ENCODE assay signal across 34 cellular contexts in the genomic region with DNA sequence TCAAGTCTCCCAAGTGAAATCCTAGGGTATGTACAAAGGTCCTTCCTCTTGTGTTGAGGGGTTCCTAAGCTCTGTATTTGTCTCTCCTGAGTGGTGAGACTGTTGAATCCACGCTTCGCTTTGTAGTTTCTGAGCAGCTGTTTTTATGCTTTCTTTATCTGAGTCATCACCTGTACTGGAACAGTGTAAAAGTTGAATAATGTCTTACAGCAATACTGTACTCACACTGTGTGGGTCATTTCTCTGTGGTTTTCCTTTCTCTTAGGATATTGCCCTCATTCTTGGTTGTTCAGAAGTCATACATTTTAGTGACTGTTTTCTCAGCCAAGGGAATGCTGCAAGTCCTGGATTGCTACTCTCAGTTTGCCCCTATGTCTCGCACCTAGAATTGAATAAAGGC.
DNase-seq lines count a peak whose midpoint lies in the region; ATAC-seq, FAIRE-seq and TF ChIP-seq lines count a peak whose summit lies in the region.
"Had no signal": no experiment of that assay in that cellular context is flagged by ENCODE, and none has a peak within 500 bp of the region (broad histone marks: within the 10 kb centered on the region; RNA-seq: fewer than 3 reads in every experiment).

No MANE protein-coding gene starts in this region.

- no peak for TF ChIP-seq POLR2A in transverse colon (IDR thresholded peaks at IDR 0.05)

- H4K8ac ChIP-seq in mesendoderm (ENCODE audit: low read depth, low read length): no peak overlapping the region

- in situ Hi-C loops in transverse colon (cut with MboI; ENCODE audit: low pct_ligation_motif_present in 1 of 4, low pct_unique_long_range_greater_than_20kb in 1 of 4, low sequenced_read_pairs in 3 of 4): no loop called here

- H3K27ac ChIP-seq in PC-3 (ENCODE audit: low read length) (no peak overlapping the region), mesendoderm (ENCODE audit: low read depth, low read length) (no peak overlapping the region), transverse colon (no peak overlapping the region)
- H3K27ac ChIP-seq: A549, esophagus muscularis mucosa, SJSA1, skin epidermis, suprapubic skin, WERI-Rb-1 had no signal

- H3K4me1 ChIP-seq in PC-3 (ENCODE audit: insufficient read depth, low read length): peaks cover 9% of the 10 kb centered on the region; the same call in 1 of the 2 replicates
- no peaks in the 10 kb centered on the region for H3K4me1 ChIP-seq in mesendoderm (ENCODE audit: control insufficient read depth, low read depth, low read length)
- no peaks in the 10 kb centered on the region for H3K4me1 ChIP-seq in transverse colon
- H3K4me1 ChIP-seq: A549, esophagus muscularis mucosa, SJSA1, suprapubic skin had no signal

- no peak overlapping the region for H3K56ac ChIP-seq in mesendoderm (ENCODE audit: low read length)

- no peaks in the 10 kb centered on the region for H3K9me2 ChIP-seq in PC-3 (replicated peaks; ENCODE audit: low read length)

- H3K27me3 ChIP-seq in PC-3 (ENCODE audit: low read length): no peaks in the 10 kb centered on the region
- no peaks in the 10 kb centered on the region for H3K27me3 ChIP-seq in bronchial epithelial cell (ENCODE audit: control insufficient read depth, insufficient read depth, low read length)
- H3K27me3 ChIP-seq in mesendoderm (ENCODE audit: insufficient read depth, low read length, poor library complexity): no peaks in the 10 kb centered on the region
- H3K27me3 ChIP-seq in transverse colon: no peaks in the 10 kb centered on the region
- H3K27me3 ChIP-seq: esophagus muscularis mucosa, SJSA1, suprapubic skin had no signal

- H4K20me1 ChIP-seq in PC-3 (ENCODE audit: low read length): no peaks in the 10 kb centered on the region

- ATAC-seq in PC-3 (peak; percentile 98), HG02610 (IDR thresholded peaks at IDR 0.05; ENCODE audit: unreplicated experiment) (no peak)
- ATAC-seq: A549; activated CD8-positive, alpha-beta T cell treated with anti-CD3 and anti-CD28 coated beads, Interleukin-2, amount 10 ng/mL, durations not matched to agents 7 days and 5 days; activated naive CD4-positive, alpha-beta T cell treated with anti-CD3 and anti-CD28 coated beads, Interleukin-2, amount 50 U/mL, for 72 hours; activated T-helper 17 cell treated with anti-CD3 and anti-CD28 coated beads, Interleukin-2, amount 50 U/mL, for 72 hours; Panc1; stimulated activated naive B cell treated with anti-CD40 and anti-IgM and Interleukin-4, amounts not matched to agents 10 μg/mL and 1 μg/mL and 100 μg/mL, for 72 hours had no signal

- no TSS peak for BruUV-seq in PC-3 (replicated peaks; lab: Mats Ljungman, UMichigan)

- H3K23ac ChIP-seq in mesendoderm (ENCODE audit: low read length): no peak overlapping the region

- peak overlapping the region; percentile 71 for H3K4me2 ChIP-seq in PC-3 (ENCODE audit: low read length)
- no peak overlapping the region for H3K4me2 ChIP-seq in mesendoderm (ENCODE audit: low read length)
- H3K4me2 ChIP-seq: A549 had no signal

- no peak for FAIRE-seq in bronchial epithelial cell (lab: Jason Lieb, UNC)
- FAIRE-seq: A549, D721Med had no signal

- H3K9me3 ChIP-seq in PC-3 (ENCODE audit: low read length) (no peaks in the 10 kb centered on the region), transverse colon (no peaks in the 10 kb centered on the region)
- H3K9me3 ChIP-seq: A549, SJSA1, suprapubic skin had no signal

- CTCF ChIA-PET in PC-3 (lab: Charles Lee): no interaction called here

- no peaks in the 10 kb centered on the region for H3K79me2 ChIP-seq in PC-3 (ENCODE audit: low read length)
- H3K79me2 ChIP-seq in mesendoderm (ENCODE audit: control insufficient read depth, insufficient read depth, low read length): no peaks in the 10 kb centered on the region

- no peak overlapping the region for H3K9ac ChIP-seq in PC-3 (ENCODE audit: low read length)
- no peak overlapping the region for H3K9ac ChIP-seq in mesendoderm (ENCODE audit: low read length)

- no peak for TF ChIP-seq CTCF in PC-3 (conservative IDR thresholded peaks at IDR 0.05; ENCODE audit: low read depth, low read length)
- TF ChIP-seq CTCF in bronchial epithelial cell (IDR thresholded peaks at IDR 0.05; ENCODE audit: insufficient read depth, low read length, severe bottlenecking): no peak
- TF ChIP-seq CTCF in transverse colon (IDR thresholded peaks at IDR 0.05): no peak

- peak; percentile 76 for DNase-seq in ELR (ENCODE audit: low read depth)
- DNase-seq in PC-3: peak; percentile 41
- peak; percentile 48 for DNase-seq in bronchial epithelial cell (ENCODE audit: low read depth)
- DNase-seq in mesendoderm: peak; percentile 3
- DNase-seq in cerebellar cortex (ENCODE audit: low spot score): no peak
- DNase-seq in activated effector memory CD4-positive, alpha-beta T cell treated with Interleukin-2 at 50 U/mL for 16 hours: no peak
- no peak for DNase-seq in transverse colon
- DNase-seq: activated CD4-positive, alpha-beta T cell treated with anti-CD3 and anti-CD28 coated beads for 4 hours; activated CD8-positive, alpha-beta T cell treated with anti-CD3 and anti-CD28 coated beads, Interleukin-2, amount 10 ng/mL, durations not matched to agents 7 days and 5 days; AML-193; anterior cingulate cortex; CD4-positive, alpha-beta T cell; DND-41; foreskin melanocyte; GOT3; KBM-7; MM.1S; NCI-H1417; NCI-H2081; NCI-H524 treated with DMSO at 0.1 percent for 48 hours; stimulated activated naive B cell treated with anti-CD40 and anti-IgM and Interleukin-4, amounts not matched to agents 10 μg/mL and 1 μg/mL and 100 μg/mL, for 72 hours; T1000; WERI-Rb-1 had no signal

- no peak overlapping the region for H3K4me3 ChIP-seq in PC-3 (ENCODE audit: low read length)
- no peak overlapping the region for H3K4me3 ChIP-seq in bronchial epithelial cell (ENCODE audit: low read depth, low read length)
- no peak overlapping the region for H3K4me3 ChIP-seq in mesendoderm (ENCODE audit: low read length)
- no peak overlapping the region for H3K4me3 ChIP-seq in transverse colon
- H3K4me3 ChIP-seq: A549, esophagus muscularis mucosa, lung, SJSA1, skin epidermis, suprapubic skin had no signal

- no peak for TF ChIP-seq EP300 in transverse colon (IDR thresholded peaks at IDR 0.05; ENCODE audit: low read depth)

- no peaks in the 10 kb centered on the region for H3K79me1 ChIP-seq in mesendoderm (ENCODE audit: low read length)

- no CpG with 5 or more reads among the region's 3 CpGs for WGBS in mesendoderm (ENCODE audit: extremely low coverage, insufficient coverage, low lambda C conversion rate)
- 74 to 80% methylated on average over 2 to 3 of the region's 3 CpGs for WGBS in transverse colon (ENCODE audit: low coverage in 1 of 2), 2 donors

- H3K36me3 ChIP-seq in PC-3 (ENCODE audit: low read depth, low read length) (no peaks in the 10 kb centered on the region), bronchial epithelial cell (ENCODE audit: control insufficient read depth, insufficient read depth, low read length) (no peaks in the 10 kb centered on the region), mesendoderm (ENCODE audit: control insufficient read depth, insufficient read depth, low read length) (no peaks in the 10 kb centered on the region), transverse colon (no peaks in the 10 kb centered on the region)
- H3K36me3 ChIP-seq: esophagus muscularis mucosa, SJSA1, suprapubic skin, WERI-Rb-1 had no signal

- no peak overlapping the region for H3K4ac ChIP-seq in mesendoderm (ENCODE audit: low read depth, low read length)

- no peak overlapping the region for H2BK120ac ChIP-seq in mesendoderm (ENCODE audit: low read depth, low read length)

- H2AFZ ChIP-seq in PC-3 (ENCODE audit: low read length): peak overlapping the region; percentile 73

- H2BK5ac ChIP-seq in mesendoderm (ENCODE audit: low read length): no peak overlapping the region

- H3F3A ChIP-seq in PC-3 (ENCODE audit: low read length, unreplicated experiment): no peaks in the 10 kb centered on the region

- no peak overlapping the region for H2AK5ac ChIP-seq in mesendoderm (ENCODE audit: low read length)

- no peak overlapping the region for H4K5ac ChIP-seq in mesendoderm (ENCODE audit: low read length)

- H3K18ac ChIP-seq in mesendoderm (ENCODE audit: low read length): no peak overlapping the region

- intact Hi-C loops in PC-3 (cut with micrococcal nuclease): no loop called here
- intact Hi-C loops in transverse colon (cut with DNase I; ENCODE audit: low total_unique reads): no loop called here

- POLR2A ChIA-PET in PC-3 (lab: Charles Lee; ENCODE audit: unreplicated experiment): no interaction called here

- no peak overlapping the region for H2BK15ac ChIP-seq in mesendoderm (replicated peaks; ENCODE audit: low read depth)

Comparison
In these comparisons a context has a peak if more than half of its experiments do, and no peak if none do; other contexts are left out.
1. DNase-seq: peak in ELR (single experiment), PC-3 (single experiment), bronchial epithelial cell (single experiment) and mesendoderm (single experiment); none in cerebellar cortex (single experiment), activated effector memory CD4-positive, alpha-beta T cell treated with Interleukin-2 at 50 U/mL for 16 hours (single experiment) and transverse colon (single experiment).